Comparison of ENCODE assay signal across 1 cellular context in the genomic region with DNA sequence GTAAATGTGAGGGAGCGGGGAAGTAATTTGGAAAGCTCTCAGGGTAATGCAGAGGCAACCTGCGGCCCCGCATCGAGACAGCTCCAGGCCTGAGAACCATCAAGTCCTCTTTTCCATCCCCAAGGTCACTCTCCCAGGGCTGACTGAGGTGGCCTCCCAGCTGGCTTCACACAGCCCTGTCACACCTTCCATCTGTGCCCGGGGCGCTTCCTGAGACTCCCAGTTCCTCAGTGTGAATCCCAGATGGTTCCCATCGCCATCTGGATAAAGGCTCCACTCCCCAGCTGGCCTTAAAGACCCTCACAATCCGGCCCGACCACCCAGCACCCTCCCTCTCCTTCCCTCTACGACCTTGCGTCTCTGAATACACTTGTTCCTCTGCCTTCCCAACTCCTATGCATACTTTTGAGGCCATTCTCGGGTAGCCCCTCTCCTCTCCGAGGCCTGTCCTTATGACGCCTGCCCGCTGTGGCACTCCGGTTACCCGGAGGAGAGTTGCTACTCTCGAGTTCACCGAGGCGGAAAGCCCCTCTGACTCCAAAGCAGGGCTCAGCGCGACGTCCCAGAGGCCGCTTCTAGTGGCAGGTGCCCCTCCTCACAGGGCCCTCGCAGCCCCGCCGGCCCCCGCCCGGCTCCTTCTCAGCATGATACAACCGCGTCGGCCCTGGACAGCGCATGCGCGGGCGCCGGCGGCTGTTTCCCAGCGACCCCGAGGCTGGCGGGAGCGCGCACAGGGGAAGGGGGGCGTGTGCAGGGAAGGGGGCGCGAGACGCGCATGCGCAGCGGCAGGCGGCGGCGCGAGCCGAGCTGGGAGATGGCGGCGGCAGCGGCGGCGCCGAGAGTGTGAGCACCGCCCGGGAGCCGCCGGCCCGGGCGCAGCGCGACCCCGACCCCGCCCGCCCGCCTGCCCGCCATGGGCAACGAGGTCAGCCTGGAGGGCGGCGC.
TF ChIP-seq lines count a peak whose summit lies in the region.

A gene with protein sequence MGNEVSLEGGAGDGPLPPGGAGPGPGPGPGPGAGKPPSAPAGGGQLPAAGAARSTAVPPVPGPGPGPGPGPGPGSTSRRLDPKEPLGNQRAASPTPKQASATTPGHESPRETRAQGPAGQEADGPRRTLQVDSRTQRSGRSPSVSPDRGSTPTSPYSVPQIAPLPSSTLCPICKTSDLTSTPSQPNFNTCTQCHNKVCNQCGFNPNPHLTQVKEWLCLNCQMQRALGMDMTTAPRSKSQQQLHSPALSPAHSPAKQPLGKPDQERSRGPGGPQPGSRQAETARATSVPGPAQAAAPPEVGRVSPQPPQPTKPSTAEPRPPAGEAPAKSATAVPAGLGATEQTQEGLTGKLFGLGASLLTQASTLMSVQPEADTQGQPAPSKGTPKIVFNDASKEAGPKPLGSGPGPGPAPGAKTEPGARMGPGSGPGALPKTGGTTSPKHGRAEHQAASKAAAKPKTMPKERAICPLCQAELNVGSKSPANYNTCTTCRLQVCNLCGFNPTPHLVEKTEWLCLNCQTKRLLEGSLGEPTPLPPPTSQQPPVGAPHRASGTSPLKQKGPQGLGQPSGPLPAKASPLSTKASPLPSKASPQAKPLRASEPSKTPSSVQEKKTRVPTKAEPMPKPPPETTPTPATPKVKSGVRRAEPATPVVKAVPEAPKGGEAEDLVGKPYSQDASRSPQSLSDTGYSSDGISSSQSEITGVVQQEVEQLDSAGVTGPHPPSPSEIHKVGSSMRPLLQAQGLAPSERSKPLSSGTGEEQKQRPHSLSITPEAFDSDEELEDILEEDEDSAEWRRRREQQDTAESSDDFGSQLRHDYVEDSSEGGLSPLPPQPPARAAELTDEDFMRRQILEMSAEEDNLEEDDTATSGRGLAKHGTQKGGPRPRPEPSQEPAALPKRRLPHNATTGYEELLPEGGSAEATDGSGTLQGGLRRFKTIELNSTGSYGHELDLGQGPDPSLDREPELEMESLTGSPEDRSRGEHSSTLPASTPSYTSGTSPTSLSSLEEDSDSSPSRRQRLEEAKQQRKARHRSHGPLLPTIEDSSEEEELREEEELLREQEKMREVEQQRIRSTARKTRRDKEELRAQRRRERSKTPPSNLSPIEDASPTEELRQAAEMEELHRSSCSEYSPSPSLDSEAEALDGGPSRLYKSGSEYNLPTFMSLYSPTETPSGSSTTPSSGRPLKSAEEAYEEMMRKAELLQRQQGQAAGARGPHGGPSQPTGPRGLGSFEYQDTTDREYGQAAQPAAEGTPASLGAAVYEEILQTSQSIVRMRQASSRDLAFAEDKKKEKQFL (N-terminal part only) (plus strand): TSS at position 788 of the 945 bp plus-strand sequence. CDS start 126 bp downstream, at position 914.

TF ChIP-seq in K562, 482 proteins besides CTCF, POLR2A, EP300 and RAD21 (continues in another document):
- TF ChIP-seq POLR3A (IDR thresholded peaks at IDR 0.05; ENCODE audit: borderline replicate concordance, extremely low read depth, insufficient read depth, insufficient read length): no peak
- TF ChIP-seq MYC (IDR thresholded peaks at IDR 0.05; ENCODE audit: low read depth, low read length): no peak; the same call in 1 of the 2 replicates
- peak; percentile 39; the same call in 1 of the 2 replicates for TF ChIP-seq MYC (CRISPR knock-in tag; IDR thresholded peaks at IDR 0.05; ENCODE audit: borderline replicate concordance, low read depth)
- TF ChIP-seq GABPA (tag; conservative IDR thresholded peaks at IDR 0.05; ENCODE audit: low read depth): no peak
- TF ChIP-seq, protein P1, sequence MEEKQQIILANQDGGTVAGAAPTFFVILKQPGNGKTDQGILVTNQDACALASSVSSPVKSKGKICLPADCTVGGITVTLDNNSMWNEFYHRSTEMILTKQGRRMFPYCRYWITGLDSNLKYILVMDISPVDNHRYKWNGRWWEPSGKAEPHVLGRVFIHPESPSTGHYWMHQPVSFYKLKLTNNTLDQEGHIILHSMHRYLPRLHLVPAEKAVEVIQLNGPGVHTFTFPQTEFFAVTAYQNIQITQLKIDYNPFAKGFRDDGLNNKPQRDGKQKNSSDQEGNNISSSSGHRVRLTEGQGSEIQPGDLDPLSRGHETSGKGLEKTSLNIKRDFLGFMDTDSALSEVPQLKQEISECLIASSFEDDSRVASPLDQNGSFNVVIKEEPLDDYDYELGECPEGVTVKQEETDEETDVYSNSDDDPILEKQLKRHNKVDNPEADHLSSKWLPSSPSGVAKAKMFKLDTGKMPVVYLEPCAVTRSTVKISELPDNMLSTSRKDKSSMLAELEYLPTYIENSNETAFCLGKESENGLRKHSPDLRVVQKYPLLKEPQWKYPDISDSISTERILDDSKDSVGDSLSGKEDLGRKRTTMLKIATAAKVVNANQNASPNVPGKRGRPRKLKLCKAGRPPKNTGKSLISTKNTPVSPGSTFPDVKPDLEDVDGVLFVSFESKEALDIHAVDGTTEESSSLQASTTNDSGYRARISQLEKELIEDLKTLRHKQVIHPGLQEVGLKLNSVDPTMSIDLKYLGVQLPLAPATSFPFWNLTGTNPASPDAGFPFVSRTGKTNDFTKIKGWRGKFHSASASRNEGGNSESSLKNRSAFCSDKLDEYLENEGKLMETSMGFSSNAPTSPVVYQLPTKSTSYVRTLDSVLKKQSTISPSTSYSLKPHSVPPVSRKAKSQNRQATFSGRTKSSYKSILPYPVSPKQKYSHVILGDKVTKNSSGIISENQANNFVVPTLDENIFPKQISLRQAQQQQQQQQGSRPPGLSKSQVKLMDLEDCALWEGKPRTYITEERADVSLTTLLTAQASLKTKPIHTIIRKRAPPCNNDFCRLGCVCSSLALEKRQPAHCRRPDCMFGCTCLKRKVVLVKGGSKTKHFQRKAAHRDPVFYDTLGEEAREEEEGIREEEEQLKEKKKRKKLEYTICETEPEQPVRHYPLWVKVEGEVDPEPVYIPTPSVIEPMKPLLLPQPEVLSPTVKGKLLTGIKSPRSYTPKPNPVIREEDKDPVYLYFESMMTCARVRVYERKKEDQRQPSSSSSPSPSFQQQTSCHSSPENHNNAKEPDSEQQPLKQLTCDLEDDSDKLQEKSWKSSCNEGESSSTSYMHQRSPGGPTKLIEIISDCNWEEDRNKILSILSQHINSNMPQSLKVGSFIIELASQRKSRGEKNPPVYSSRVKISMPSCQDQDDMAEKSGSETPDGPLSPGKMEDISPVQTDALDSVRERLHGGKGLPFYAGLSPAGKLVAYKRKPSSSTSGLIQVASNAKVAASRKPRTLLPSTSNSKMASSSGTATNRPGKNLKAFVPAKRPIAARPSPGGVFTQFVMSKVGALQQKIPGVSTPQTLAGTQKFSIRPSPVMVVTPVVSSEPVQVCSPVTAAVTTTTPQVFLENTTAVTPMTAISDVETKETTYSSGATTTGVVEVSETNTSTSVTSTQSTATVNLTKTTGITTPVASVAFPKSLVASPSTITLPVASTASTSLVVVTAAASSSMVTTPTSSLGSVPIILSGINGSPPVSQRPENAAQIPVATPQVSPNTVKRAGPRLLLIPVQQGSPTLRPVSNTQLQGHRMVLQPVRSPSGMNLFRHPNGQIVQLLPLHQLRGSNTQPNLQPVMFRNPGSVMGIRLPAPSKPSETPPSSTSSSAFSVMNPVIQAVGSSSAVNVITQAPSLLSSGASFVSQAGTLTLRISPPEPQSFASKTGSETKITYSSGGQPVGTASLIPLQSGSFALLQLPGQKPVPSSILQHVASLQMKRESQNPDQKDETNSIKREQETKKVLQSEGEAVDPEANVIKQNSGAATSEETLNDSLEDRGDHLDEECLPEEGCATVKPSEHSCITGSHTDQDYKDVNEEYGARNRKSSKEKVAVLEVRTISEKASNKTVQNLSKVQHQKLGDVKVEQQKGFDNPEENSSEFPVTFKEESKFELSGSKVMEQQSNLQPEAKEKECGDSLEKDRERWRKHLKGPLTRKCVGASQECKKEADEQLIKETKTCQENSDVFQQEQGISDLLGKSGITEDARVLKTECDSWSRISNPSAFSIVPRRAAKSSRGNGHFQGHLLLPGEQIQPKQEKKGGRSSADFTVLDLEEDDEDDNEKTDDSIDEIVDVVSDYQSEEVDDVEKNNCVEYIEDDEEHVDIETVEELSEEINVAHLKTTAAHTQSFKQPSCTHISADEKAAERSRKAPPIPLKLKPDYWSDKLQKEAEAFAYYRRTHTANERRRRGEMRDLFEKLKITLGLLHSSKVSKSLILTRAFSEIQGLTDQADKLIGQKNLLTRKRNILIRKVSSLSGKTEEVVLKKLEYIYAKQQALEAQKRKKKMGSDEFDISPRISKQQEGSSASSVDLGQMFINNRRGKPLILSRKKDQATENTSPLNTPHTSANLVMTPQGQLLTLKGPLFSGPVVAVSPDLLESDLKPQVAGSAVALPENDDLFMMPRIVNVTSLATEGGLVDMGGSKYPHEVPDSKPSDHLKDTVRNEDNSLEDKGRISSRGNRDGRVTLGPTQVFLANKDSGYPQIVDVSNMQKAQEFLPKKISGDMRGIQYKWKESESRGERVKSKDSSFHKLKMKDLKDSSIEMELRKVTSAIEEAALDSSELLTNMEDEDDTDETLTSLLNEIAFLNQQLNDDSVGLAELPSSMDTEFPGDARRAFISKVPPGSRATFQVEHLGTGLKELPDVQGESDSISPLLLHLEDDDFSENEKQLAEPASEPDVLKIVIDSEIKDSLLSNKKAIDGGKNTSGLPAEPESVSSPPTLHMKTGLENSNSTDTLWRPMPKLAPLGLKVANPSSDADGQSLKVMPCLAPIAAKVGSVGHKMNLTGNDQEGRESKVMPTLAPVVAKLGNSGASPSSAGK (IDR thresholded peaks at IDR 0.05): peak; percentile 58
- no peak for TF ChIP-seq ZNF3 (CRISPR knock-in tag; IDR thresholded peaks at IDR 0.05)
- peak; percentile 76 for TF ChIP-seq L3MBTL2 (IDR thresholded peaks at IDR 0.05)
- TF ChIP-seq, protein P2, sequence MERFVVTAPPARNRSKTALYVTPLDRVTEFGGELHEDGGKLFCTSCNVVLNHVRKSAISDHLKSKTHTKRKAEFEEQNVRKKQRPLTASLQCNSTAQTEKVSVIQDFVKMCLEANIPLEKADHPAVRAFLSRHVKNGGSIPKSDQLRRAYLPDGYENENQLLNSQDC (CRISPR knock-in tag; IDR thresholded peaks at IDR 0.05): no peak
- no peak for TF ChIP-seq ZNF764 (CRISPR knock-in tag; IDR thresholded peaks at IDR 0.05; ENCODE audit: low read depth)
- TF ChIP-seq LCOR (CRISPR knock-in tag; IDR thresholded peaks at IDR 0.05): no peak
- TF ChIP-seq, protein P3, sequence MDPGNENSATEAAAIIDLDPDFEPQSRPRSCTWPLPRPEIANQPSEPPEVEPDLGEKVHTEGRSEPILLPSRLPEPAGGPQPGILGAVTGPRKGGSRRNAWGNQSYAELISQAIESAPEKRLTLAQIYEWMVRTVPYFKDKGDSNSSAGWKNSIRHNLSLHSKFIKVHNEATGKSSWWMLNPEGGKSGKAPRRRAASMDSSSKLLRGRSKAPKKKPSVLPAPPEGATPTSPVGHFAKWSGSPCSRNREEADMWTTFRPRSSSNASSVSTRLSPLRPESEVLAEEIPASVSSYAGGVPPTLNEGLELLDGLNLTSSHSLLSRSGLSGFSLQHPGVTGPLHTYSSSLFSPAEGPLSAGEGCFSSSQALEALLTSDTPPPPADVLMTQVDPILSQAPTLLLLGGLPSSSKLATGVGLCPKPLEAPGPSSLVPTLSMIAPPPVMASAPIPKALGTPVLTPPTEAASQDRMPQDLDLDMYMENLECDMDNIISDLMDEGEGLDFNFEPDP (CRISPR knock-in tag; IDR thresholded peaks at IDR 0.05): no peak
- no peak for TF ChIP-seq SOX6 (IDR thresholded peaks at IDR 0.05)
- TF ChIP-seq, protein P4, sequence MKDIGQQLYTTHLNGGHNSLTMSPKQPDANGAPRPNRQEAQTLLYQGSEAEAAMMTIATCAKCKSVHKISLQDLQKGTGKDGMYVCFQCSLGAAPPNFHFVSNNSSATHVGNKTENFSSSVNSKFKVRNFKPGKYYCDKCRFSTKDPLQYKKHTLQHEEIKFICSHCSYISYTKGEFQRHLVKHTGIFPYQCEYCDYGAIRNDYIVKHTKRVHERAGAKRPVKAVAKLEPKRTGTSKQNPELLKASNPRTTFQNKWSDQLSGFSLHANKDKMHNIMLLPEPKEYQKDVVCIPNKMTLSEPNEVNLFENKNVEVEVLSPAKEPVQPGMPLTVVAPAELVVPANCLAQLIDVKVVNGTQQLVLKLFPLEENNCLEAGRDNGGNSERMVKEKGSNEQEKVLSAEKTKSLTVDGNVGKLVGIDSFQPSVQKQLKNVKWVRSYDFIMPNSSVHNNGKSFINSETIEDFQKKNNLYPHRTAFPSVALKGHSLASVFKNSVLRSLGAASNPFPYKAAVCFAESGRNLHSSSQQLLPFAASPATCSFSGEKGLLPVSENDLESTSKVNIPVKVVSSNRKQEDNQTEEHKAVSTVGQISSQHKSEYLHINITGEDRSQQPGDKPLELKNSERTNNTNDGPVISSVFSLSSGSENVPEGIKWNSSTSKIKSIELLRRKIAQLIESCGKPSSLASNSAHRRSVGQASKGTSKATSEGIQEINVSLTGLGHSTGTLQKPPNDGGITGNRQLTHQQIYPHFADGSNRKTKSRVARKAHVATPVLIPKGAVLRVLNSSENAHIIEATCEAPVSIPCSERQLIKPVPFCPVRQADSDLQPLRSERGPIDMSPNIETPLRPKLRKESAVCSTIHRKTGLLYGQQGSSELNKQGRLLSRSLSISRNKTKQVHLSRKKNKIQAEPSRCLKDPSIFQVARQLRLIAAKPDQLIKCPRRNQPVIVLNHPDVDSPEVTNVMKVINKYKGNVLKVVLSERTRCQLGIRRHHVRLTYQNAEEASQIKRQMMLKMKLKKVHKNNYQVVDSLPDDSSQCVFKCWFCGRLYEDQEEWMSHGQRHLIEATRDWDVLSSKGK (CRISPR knock-in tag; IDR thresholded peaks at IDR 0.05): no peak
- TF ChIP-seq RBFOX2 (IDR thresholded peaks at IDR 0.05; ENCODE audit: low read depth, low read length): peak; percentile 67
- TF ChIP-seq, protein P5, sequence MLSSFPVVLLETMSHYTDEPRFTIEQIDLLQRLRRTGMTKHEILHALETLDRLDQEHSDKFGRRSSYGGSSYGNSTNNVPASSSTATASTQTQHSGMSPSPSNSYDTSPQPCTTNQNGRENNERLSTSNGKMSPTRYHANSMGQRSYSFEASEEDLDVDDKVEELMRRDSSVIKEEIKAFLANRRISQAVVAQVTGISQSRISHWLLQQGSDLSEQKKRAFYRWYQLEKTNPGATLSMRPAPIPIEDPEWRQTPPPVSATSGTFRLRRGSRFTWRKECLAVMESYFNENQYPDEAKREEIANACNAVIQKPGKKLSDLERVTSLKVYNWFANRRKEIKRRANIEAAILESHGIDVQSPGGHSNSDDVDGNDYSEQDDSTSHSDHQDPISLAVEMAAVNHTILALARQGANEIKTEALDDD (IDR thresholded peaks at IDR 0.05): no peak
- TF ChIP-seq CBFA2T3 (IDR thresholded peaks at IDR 0.05): no peak
- no peak for TF ChIP-seq POU5F1 (IDR thresholded peaks at IDR 0.05; ENCODE audit: borderline replicate concordance, low read depth, low read length, partially characterized antibody)
- no peak for TF ChIP-seq ZNF143 (CRISPR knock-in tag; IDR thresholded peaks at IDR 0.05)
- TF ChIP-seq SMARCA5 (IDR thresholded peaks at IDR 0.05): no peak
- TF ChIP-seq SLC30A9 (CRISPR knock-in tag; IDR thresholded peaks at IDR 0.05): no peak
- no peak for TF ChIP-seq ZNF695 (CRISPR knock-in tag; IDR thresholded peaks at IDR 0.05)
- TF ChIP-seq, protein P6, sequence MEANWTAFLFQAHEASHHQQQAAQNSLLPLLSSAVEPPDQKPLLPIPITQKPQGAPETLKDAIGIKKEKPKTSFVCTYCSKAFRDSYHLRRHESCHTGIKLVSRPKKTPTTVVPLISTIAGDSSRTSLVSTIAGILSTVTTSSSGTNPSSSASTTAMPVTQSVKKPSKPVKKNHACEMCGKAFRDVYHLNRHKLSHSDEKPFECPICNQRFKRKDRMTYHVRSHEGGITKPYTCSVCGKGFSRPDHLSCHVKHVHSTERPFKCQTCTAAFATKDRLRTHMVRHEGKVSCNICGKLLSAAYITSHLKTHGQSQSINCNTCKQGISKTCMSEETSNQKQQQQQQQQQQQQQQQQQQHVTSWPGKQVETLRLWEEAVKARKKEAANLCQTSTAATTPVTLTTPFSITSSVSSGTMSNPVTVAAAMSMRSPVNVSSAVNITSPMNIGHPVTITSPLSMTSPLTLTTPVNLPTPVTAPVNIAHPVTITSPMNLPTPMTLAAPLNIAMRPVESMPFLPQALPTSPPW (CRISPR knock-in tag; IDR thresholded peaks at IDR 0.05): peak; percentile 98
- no peak for TF ChIP-seq RBM15 (IDR thresholded peaks at IDR 0.05; ENCODE audit: insufficient read depth, low read length)
- TF ChIP-seq SAP30 (IDR thresholded peaks at IDR 0.05; ENCODE audit: borderline replicate concordance, insufficient read depth, low read depth, low read length, poor library complexity, severe bottlenecking): no peak
- no peak for TF ChIP-seq MTF1 (CRISPR knock-in tag; IDR thresholded peaks at IDR 0.05; ENCODE audit: borderline replicate concordance)
- no peak for TF ChIP-seq KLF1 (tag; IDR thresholded peaks at IDR 0.05)
